In the genomic region with DNA sequence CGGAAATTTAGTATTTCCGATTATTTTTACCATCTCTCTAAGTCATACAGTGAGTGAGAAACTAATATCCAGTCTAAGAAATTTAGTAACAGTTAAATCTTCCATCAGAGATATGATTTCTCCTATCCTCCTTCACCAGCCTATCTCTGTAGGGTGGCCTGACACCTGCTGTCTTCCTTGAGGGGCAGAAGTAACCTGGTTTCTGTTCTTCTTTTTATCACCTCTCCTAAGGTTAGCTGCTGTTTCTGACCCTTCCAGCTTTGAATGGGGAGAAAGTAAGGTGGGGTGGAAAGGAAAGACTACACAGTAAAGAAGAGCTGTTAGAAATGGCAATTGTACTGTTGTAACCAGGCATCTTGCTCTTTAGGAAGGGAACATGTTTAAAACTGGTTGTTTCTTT, we compare ENCODE assay signal across 18 cellular contexts.
DNase-seq lines count a peak whose midpoint lies in the region; ATAC-seq lines count a peak whose summit lies in the region.
"Had no signal": no experiment of that assay in that cellular context is flagged by ENCODE, and none has a peak within 500 bp of the region (broad histone marks: within the 10 kb centered on the region; RNA-seq: fewer than 3 reads in every experiment).

No MANE protein-coding gene starts in this region.

- intact Hi-C loops in CD4-positive, alpha-beta memory T cell (cut with micrococcal nuclease), result no loop called here

- H3K27me3 Mint-ChIP-seq in CD4-positive, alpha-beta memory T cell, result no peaks in the 10 kb centered on the region
- H3K27me3 Mint-ChIP-seq: CD4-positive, CD25-positive, alpha-beta regulatory T cell; IgD-negative memory B cell had no signal

- DNase-seq in KG1 (lab: John Stamatoyannopoulos, UW) (no peak), mucosa of gallbladder (ENCODE audit: low spot score) (no peak)
- DNase-seq in CD4-positive, alpha-beta memory T cell, result no peak
- no peak for DNase-seq in activated CD4-positive, alpha-beta T cell treated with anti-CD3 and anti-CD28 coated beads, Interleukin-2, amount 50 U/mL, for 1 hour
- DNase-seq: ACHN; CD4-positive, CD25-positive, alpha-beta regulatory T cell; NCI-H1105 treated with DMSO at 0.1 percent for 48 hours; NCI-H1694 treated with DMSO at 0.1 percent for 48 hours; NCI-H526 treated with DMSO at 0.1 percent for 48 hours; SHP77 treated with DMSO at 0.1 percent for 48 hours; T-helper 1 cell; T1000 had no signal

- CTCF ChIA-PET in CD4-positive, alpha-beta memory T cell (lab: Charles Lee; ENCODE audit: partially characterized antibody), result no interaction called here

- H3K9me3 Mint-ChIP-seq in CD4-positive, alpha-beta memory T cell, result peaks cover 0 to 11% (median 2%) of the 10 kb centered on the region in 8 donors

- peak; percentile 77 for ATAC-seq in GM18868 (IDR thresholded peaks at IDR 0.05; ENCODE audit: unreplicated experiment)
- ATAC-seq in GM21390 (IDR thresholded peaks at IDR 0.05; ENCODE audit: unreplicated experiment), result peak; percentile 55
- peak; percentile 46 for ATAC-seq in HG03520 (IDR thresholded peaks at IDR 0.05; ENCODE audit: unreplicated experiment)
- ATAC-seq: SK-N-SH treated with all-trans-retinoic acid at 6 μM for 48 hours had no signal

- no peak overlapping the region for H3K4me3 ChIP-seq in CD4-positive, alpha-beta memory T cell (ENCODE audit: low read length in 2 of 2)
- H3K4me3 ChIP-seq: HAP-1 had no signal

- POLR2A ChIA-PET in CD4-positive, alpha-beta memory T cell (lab: Charles Lee; ENCODE audit: partially characterized antibody), result no interaction called here

- no peaks in the 10 kb centered on the region for H3K4me1 ChIP-seq in CD4-positive, alpha-beta memory T cell (ENCODE audit: insufficient read depth, low read length)
- H3K4me1 ChIP-seq: HAP-1 had no signal

- no peak overlapping the region for H3K27ac ChIP-seq in CD4-positive, alpha-beta memory T cell (ENCODE audit: low read depth, low read length)

- no peaks in the 10 kb centered on the region for H3K36me3 ChIP-seq in CD4-positive, alpha-beta memory T cell (ENCODE audit: insufficient read depth, low read length)
- H3K36me3 ChIP-seq: HAP-1 had no signal

- no peaks in the 10 kb centered on the region for H3K4me1 Mint-ChIP-seq in CD4-positive, alpha-beta memory T cell
- H3K4me1 Mint-ChIP-seq: CD4-positive, CD25-positive, alpha-beta regulatory T cell had no signal

- no peaks in the 10 kb centered on the region for H3K27me3 ChIP-seq in CD4-positive, alpha-beta memory T cell (ENCODE audit: insufficient read depth, low read length)

- no peak overlapping the region for H3K4me3 Mint-ChIP-seq in CD4-positive, alpha-beta memory T cell
- H3K4me3 Mint-ChIP-seq: CD4-positive, CD25-positive, alpha-beta regulatory T cell; IgD-negative memory B cell had no signal

- H3K36me3 Mint-ChIP-seq in CD4-positive, alpha-beta memory T cell, result no peaks in the 10 kb centered on the region
- H3K36me3 Mint-ChIP-seq: CD4-positive, CD25-positive, alpha-beta regulatory T cell had no signal

- peaks cover 0 to 3% of the 10 kb centered on the region in 2 donors for H3K9me3 ChIP-seq in CD4-positive, alpha-beta memory T cell (ENCODE audit: control insufficient read depth in 1 of 2, low read length in 2 of 2)
- H3K9me3 ChIP-seq: HAP-1 had no signal

- H3K27ac Mint-ChIP-seq in CD4-positive, alpha-beta memory T cell, result no peak overlapping the region
- H3K27ac Mint-ChIP-seq: CD4-positive, CD25-positive, alpha-beta regulatory T cell; IgD-negative memory B cell had no signal
